Comparison of ENCODE assay signal across 22 cellular contexts in the genomic region with DNA sequence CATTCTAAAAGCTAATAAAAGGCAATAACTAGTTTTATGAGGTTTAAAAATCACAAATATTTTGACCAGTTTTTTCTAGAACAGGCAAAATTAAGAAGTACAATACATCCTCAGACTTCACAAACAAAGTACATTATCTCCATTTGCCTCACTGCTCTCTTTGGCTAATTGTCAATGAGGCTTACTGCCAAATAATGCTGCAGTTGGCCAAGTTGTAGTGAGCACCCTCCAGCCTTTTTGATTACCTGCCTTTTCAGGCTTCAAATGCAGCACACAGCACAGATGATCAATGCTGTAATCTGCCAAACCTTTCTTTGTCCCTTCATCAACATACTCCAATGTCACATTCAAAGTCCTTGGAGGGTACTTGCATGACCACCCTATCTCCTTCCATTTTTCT.
DNase-seq lines count a peak whose midpoint lies in the region; ATAC-seq, FAIRE-seq and TF ChIP-seq lines count a peak whose summit lies in the region.
"Had no signal": no experiment of that assay in that cellular context is flagged by ENCODE, and none has a peak within 500 bp of the region (broad histone marks: within the 10 kb centered on the region; RNA-seq: fewer than 3 reads in every experiment).

No MANE protein-coding gene starts in this region.

- H3K9me3 Mint-ChIP-seq in effector memory CD8-positive, alpha-beta T cell: peaks cover 0 to 2% of the 10 kb centered on the region in 2 donors
- H3K9me3 Mint-ChIP-seq: CD8-positive, alpha-beta T cell; GM23338 had no signal

- H3K4me3 ChIP-seq in pancreas: no peak overlapping the region
- H3K4me3 ChIP-seq in tibial artery: no peak overlapping the region
- H3K4me3 ChIP-seq: BLaER1 treated with 17β-estradiol and CSF1 and Interleukin-3, amounts not matched to agents 10 nM and 100 nM; GM23338 had no signal

- no peaks in the 10 kb centered on the region for H3K27me3 ChIP-seq in pancreas
- no peaks in the 10 kb centered on the region for H3K27me3 ChIP-seq in tibial artery
- H3K27me3 ChIP-seq: BLaER1 treated with 17β-estradiol and CSF1 and Interleukin-3, amounts not matched to agents 10 nM and 100 nM had no signal

- H3K4me3 Mint-ChIP-seq in effector memory CD8-positive, alpha-beta T cell: no peak overlapping the region
- H3K4me3 Mint-ChIP-seq: B cell; CD8-positive, alpha-beta T cell; GM23338; HFFc6 had no signal

- H3K36me3 ChIP-seq in pancreas (no peaks in the 10 kb centered on the region), tibial artery (no peaks in the 10 kb centered on the region)
- H3K36me3 ChIP-seq: BLaER1 treated with 17β-estradiol and CSF1 and Interleukin-3, amounts not matched to agents 10 nM and 100 nM had no signal

- intact Hi-C loops in pancreas (cut with DNase I) (no loop called here), tibial artery (cut with DNase I; ENCODE audit: low total_unique reads) (no loop called here)

- CTCF ChIA-PET in RWPE1 (lab: Yijun Ruan, JAX): interaction anchor here (0.6 kb wide), 1 partner anchor 826 kb away, joined by 3 read pairs; no protein-coding TSS in a partner anchor

- H3K27ac Mint-ChIP-seq in effector memory CD8-positive, alpha-beta T cell: no peak overlapping the region
- H3K27ac Mint-ChIP-seq: B cell; CD8-positive, alpha-beta T cell; GM23338; HFFc6 had no signal

- FAIRE-seq in pancreas (lab: Jason Lieb, UNC): peak; percentile 86
- FAIRE-seq: G401.6, GM12891 had no signal

- H3K4me1 ChIP-seq in pancreas: no peaks in the 10 kb centered on the region
- no peaks in the 10 kb centered on the region for H3K4me1 ChIP-seq in tibial artery

- H3K27ac ChIP-seq in pancreas (no peak overlapping the region), tibial artery (no peak overlapping the region), RWPE1 (no peak overlapping the region)
- H3K27ac ChIP-seq: 22Rv1; BLaER1 treated with 17β-estradiol and CSF1 and Interleukin-3, amounts not matched to agents 10 nM and 100 nM had no signal

- DNase-seq in NCI-H2081 (lab: John Stamatoyannopoulos, UW) (peak; percentile 10 to 50), NCI-H2081 treated with DMSO at 0.1 percent for 48 hours (lab: John Stamatoyannopoulos, UW) (no peak), G401 (ENCODE audit: low spot score) (peak; percentile 12), astrocyte of the hippocampus (ENCODE audit: low read depth, low spot score) (peak; percentile 1), pancreas (peak in 1 of 6 donors; percentile 7), tibial artery (no peak), RWPE1 (ENCODE audit: low spot score) (no peak)
- DNase-seq in effector memory CD8-positive, alpha-beta T cell: no peak
- DNase-seq: CD8-positive, alpha-beta T cell; DMS 273 treated with DMSO at 0.1 percent for 48 hours; DMS53; DND-41; EL; H7; HFFc6 had no signal

- no peaks in the 10 kb centered on the region for H3K4me1 Mint-ChIP-seq in effector memory CD8-positive, alpha-beta T cell (ENCODE audit: low read depth in 2 of 2)
- H3K4me1 Mint-ChIP-seq: B cell, GM23338 had no signal

- in situ Hi-C loops in G401 (cut with HindIII; ENCODE audit: low sequenced_read_pairs): no loop called here

- peak in 3 of 4 donors; percentile 43 to 66 (median 55) for ATAC-seq in pancreas
- ATAC-seq in effector memory CD8-positive, alpha-beta T cell (replicated peaks): no peak
- ATAC-seq: CD8-positive, alpha-beta T cell; GM23338; HCT116 had no signal

- H3K36me3 Mint-ChIP-seq in effector memory CD8-positive, alpha-beta T cell (ENCODE audit: insufficient read depth): no peaks in the 10 kb centered on the region
- H3K36me3 Mint-ChIP-seq: CD8-positive, alpha-beta T cell had no signal

- H3K9me3 ChIP-seq in pancreas (no peaks in the 10 kb centered on the region), tibial artery (no peaks in the 10 kb centered on the region)
- H3K9me3 ChIP-seq: BLaER1 treated with 17β-estradiol and CSF1 and Interleukin-3, amounts not matched to agents 10 nM and 100 nM had no signal

- POLR2A ChIA-PET in RWPE1 (lab: Yijun Ruan, JAX; ENCODE audit: low non-redundant PET): no interaction called here

- no peaks in the 10 kb centered on the region for H3K27me3 Mint-ChIP-seq in effector memory CD8-positive, alpha-beta T cell
- H3K27me3 Mint-ChIP-seq: B cell had no signal

- TF ChIP-seq CTCF in pancreas (IDR thresholded peaks at IDR 0.05): no peak
- TF ChIP-seq CTCF in tibial artery (IDR thresholded peaks at IDR 0.05): no peak
- no peak for TF ChIP-seq CTCF in RWPE1 (conservative IDR thresholded peaks at IDR 0.05; ENCODE audit: low read depth)

Comparison
In these comparisons a context has a peak if more than half of its experiments do, and no peak if none do; other contexts are left out.
1. DNase-seq: peak in NCI-H2081 (2 of 2), G401 (single experiment) and astrocyte of the hippocampus (single experiment); none in NCI-H2081 treated with DMSO at 0.1 percent for 48 hours (single experiment), tibial artery (0 of 2), effector memory CD8-positive, alpha-beta T cell (0 of 3) and RWPE1 (single experiment).